In genomic region chr18:60090170-60090569, GRCh38 we compare ENCODE assay signal across 2 cellular contexts.
TF ChIP-seq lines count a peak whose summit lies in the region.

No MANE protein-coding gene starts in this region.

TF ChIP-seq in HCT116, 20 proteins besides CTCF, POLR2A, EP300 and RAD21 (continued from another document):
- TF ChIP-seq REST (IDR thresholded peaks at IDR 0.05; ENCODE audit: low read depth) (no peak), ATF3 (IDR thresholded peaks at IDR 0.05) (no peak), FOSL1 (IDR thresholded peaks at IDR 0.05; ENCODE audit: low read depth) (no peak), POLR2AphosphoS5 (IDR thresholded peaks at IDR 0.05; ENCODE audit: low read depth, low read length) (no peak), MAX (IDR thresholded peaks at IDR 0.05) (no peak)
TF ChIP-seq in HCT116: peak in this region for 0.

TF ChIP-seq in liver, 16 proteins besides CTCF, POLR2A, EP300 and RAD21 (continued from another document):
- TF ChIP-seq REST (IDR thresholded peaks at IDR 0.05) (no peak), FOXA1 (IDR thresholded peaks at IDR 0.05) (no peak), SP1 (IDR thresholded peaks at IDR 0.05) (no peak), RXRA (IDR thresholded peaks at IDR 0.05) (no peak), HNF4A (conservative IDR thresholded peaks at IDR 0.05) (no peak), ZBTB33 (IDR thresholded peaks at IDR 0.05) (no peak), GABPA (IDR thresholded peaks at IDR 0.05 in 1 of 2, conservative IDR thresholded peaks at IDR 0.05 in 1 of 2) (no peak), YY1 (IDR thresholded peaks at IDR 0.05) (no peak), HNF4G (IDR thresholded peaks at IDR 0.05) (no peak)
